In genomic region chr12:49264466-49264872, GRCh38 we compare ENCODE assay signal across 1 cellular context.
TF ChIP-seq lines count a peak whose summit lies in the region.

No MANE protein-coding gene starts in this region.

TF ChIP-seq in GM12878, 131 proteins besides CTCF, POLR2A, EP300 and RAD21 (continued from another document):
- TF ChIP-seq CEBPZ (IDR thresholded peaks at IDR 0.05; ENCODE audit: low read depth, low read length) (no peak), RUNX3 (IDR thresholded peaks at IDR 0.05; ENCODE audit: low read length) (peak; percentile 23; the same call in 1 of the 2 replicates), TCF3 (IDR thresholded peaks at IDR 0.05; ENCODE audit: borderline replicate concordance, insufficient read depth, low read depth, low read length) (no peak), LARP7 (IDR thresholded peaks at IDR 0.05) (peak; percentile 83), EGR1 (IDR thresholded peaks at IDR 0.05; ENCODE audit: borderline replicate concordance in 1 of 2, low read depth in 2 of 2, low read length in 2 of 2) (peak in 1 of 2 experiments; percentile 94; a peak in 2 of 3 replicates), SKIL (IDR thresholded peaks at IDR 0.05; ENCODE audit: low read depth, poor library complexity, severe bottlenecking) (no peak), CHD1 (IDR thresholded peaks at IDR 0.05; ENCODE audit: low read depth, low read length) (no peak), ZNF274 (IDR thresholded peaks at IDR 0.05; ENCODE audit: insufficient read depth, insufficient read length) (no peak), CHD2 (IDR thresholded peaks at IDR 0.05; ENCODE audit: borderline replicate concordance, low read depth, low read length) (no peak), IRF5 (IDR thresholded peaks at IDR 0.05; ENCODE audit: borderline replicate concordance) (no peak), CBX5 (IDR thresholded peaks at IDR 0.05; ENCODE audit: low read depth) (no peak), KLF5 (IDR thresholded peaks at IDR 0.05; ENCODE audit: partially characterized antibody) (no peak), SREBF2 (IDR thresholded peaks at IDR 0.05; ENCODE audit: low read length) (no peak), RELB (IDR thresholded peaks at IDR 0.05; ENCODE audit: low read depth) (peak; percentile 34; the same call in 1 of the 2 replicates), YY1 (IDR thresholded peaks at IDR 0.05; ENCODE audit: low read depth, low read length) (no peak), BCL3 (IDR thresholded peaks at IDR 0.05; ENCODE audit: borderline replicate concordance, insufficient read depth, low read depth, low read length, poor library complexity, severe bottlenecking) (no peak), HSF1 (IDR thresholded peaks at IDR 0.05; ENCODE audit: low read depth, low read length) (no peak), ZNF217 (IDR thresholded peaks at IDR 0.05) (0 out of 2 replicates have a peak, but pooled peaks have one; percentile 51), HDAC6 (IDR thresholded peaks at IDR 0.05; ENCODE audit: unreplicated experiment) (no peak), ZNF687 (IDR thresholded peaks at IDR 0.05) (no peak), JUNB (IDR thresholded peaks at IDR 0.05) (no peak), BRCA1 (IDR thresholded peaks at IDR 0.05; ENCODE audit: low read depth, low read length) (no peak)
